ENCODE assay signal across 16 cellular contexts in genomic region chr6:33747823-33748222, GRCh38. TPM values are rescaled to one million over a fixed set of nuclear protein-coding genes. Genes with fewer than 3 reads are reported as not detected.
DNase-seq lines count a peak whose midpoint lies in the region; ATAC-seq and TF ChIP-seq lines count a peak whose summit lies in the region.
"Had no signal": no experiment of that assay in that cellular context is flagged by ENCODE, and none has a peak within 500 bp of the region (broad histone marks: within the 10 kb centered on the region; RNA-seq: fewer than 3 reads in every experiment).

No MANE protein-coding gene starts in this region.

- H3K27me3 Mint-ChIP-seq in glutamatergic neuron (ENCODE audit: unreplicated experiment) = peaks cover 16% of the 10 kb centered on the region
- peaks cover 21% of the 10 kb centered on the region for H3K27me3 Mint-ChIP-seq in progenitor cell of endocrine pancreas

- no peaks in the 10 kb centered on the region for H3K27me3 ChIP-seq in left ventricle myocardium inferior (ENCODE audit: low read depth)
- H3K27me3 ChIP-seq in transverse colon = no peaks in the 10 kb centered on the region
- H3K27me3 ChIP-seq: Peyer's patch had no signal

- no peak for TF ChIP-seq POLR2A in transverse colon (IDR thresholded peaks at IDR 0.05)

- H3K4me3 ChIP-seq in left ventricle myocardium inferior = no peak overlapping the region
- H3K4me3 ChIP-seq in transverse colon = no peak overlapping the region
- H3K4me3 ChIP-seq: Peyer's patch had no signal

- H3K27ac Mint-ChIP-seq in glutamatergic neuron (ENCODE audit: unreplicated experiment) (no peak overlapping the region), progenitor cell of endocrine pancreas (peak overlapping the region; percentile 46)

- peaks cover 36% of the 10 kb centered on the region for H3K4me1 ChIP-seq in left ventricle myocardium inferior
- H3K4me1 ChIP-seq in transverse colon = peaks cover 20 to 54% (median 36%) of the 10 kb centered on the region in 4 donors

- H3K36me3 Mint-ChIP-seq in glutamatergic neuron (ENCODE audit: unreplicated experiment) = no peaks in the 10 kb centered on the region
- no peaks in the 10 kb centered on the region for H3K36me3 Mint-ChIP-seq in progenitor cell of endocrine pancreas (ENCODE audit: insufficient read depth)

- TF ChIP-seq EP300 in transverse colon (IDR thresholded peaks at IDR 0.05; ENCODE audit: low read depth) = no peak

- intact Hi-C loops in left ventricle myocardium inferior (cut with micrococcal nuclease) (no loop called here), left cardiac atrium (cut with DNase I) (no loop called here), transverse colon (cut with DNase I; ENCODE audit: low total_unique reads) (loop anchor here (10.0 kb wide), 1 partner anchor 407 kb away; no protein-coding TSS in a partner anchor)

- H3K4me3 Mint-ChIP-seq in glutamatergic neuron (ENCODE audit: unreplicated experiment) (peak overlapping the region; percentile 8), progenitor cell of endocrine pancreas (ENCODE audit: low read depth) (no peak overlapping the region)

- no peaks in the 10 kb centered on the region for H3K9me3 ChIP-seq in left ventricle myocardium inferior (replicated peaks)
- H3K9me3 ChIP-seq in transverse colon = no peaks in the 10 kb centered on the region
- H3K9me3 ChIP-seq: Peyer's patch had no signal

- H3K9me3 Mint-ChIP-seq in glutamatergic neuron (ENCODE audit: unreplicated experiment) (peaks cover 10% of the 10 kb centered on the region), progenitor cell of endocrine pancreas (ENCODE audit: low read depth) (no peaks in the 10 kb centered on the region)

- DNase-seq in left ventricle myocardium inferior = no peak
- DNase-seq in left cardiac atrium = no peak
- no peak for DNase-seq in glutamatergic neuron
- no peak for DNase-seq in progenitor cell of endocrine pancreas (ENCODE audit: low spot score, unreplicated experiment)
- DNase-seq in transverse colon = no peak
- no peak for DNase-seq in stimulated activated CD4-positive, alpha-beta T cell treated with anti-CD3 and anti-CD28 coated beads, Interleukin-4, amount 100 ng/mL, for 24 hours
- no peak for DNase-seq in GM20000 (ENCODE audit: low spot score)
- DNase-seq in middle frontal gyrus (ENCODE audit: extremely low spot score, low spot score) = no peak
- DNase-seq: 8988T, C1 segment of cervical spinal cord, HCEC 1CT, NCI-H187 treated with DMSO at 0.1 percent for 48 hours, NCI-H2171, NCI-H446 treated with DMSO at 0.1 percent for 48 hours, Peyer's patch had no signal

- WGBS in transverse colon (ENCODE audit: low coverage in 1 of 2), 2 donors = 80 to 100% methylated on average over 2 to 5 of the region's 5 CpGs

- in situ Hi-C loops in transverse colon (cut with MboI; ENCODE audit: low pct_ligation_motif_present in 1 of 4, low pct_unique_long_range_greater_than_20kb in 1 of 4, low sequenced_read_pairs in 3 of 4) = no loop called here

- H3K36me3 ChIP-seq in left ventricle myocardium inferior (no peaks in the 10 kb centered on the region), transverse colon (no peaks in the 10 kb centered on the region)
- H3K36me3 ChIP-seq: Peyer's patch had no signal

- peak overlapping the region; percentile 95 for H3K27ac ChIP-seq in left ventricle myocardium inferior (replicated peaks)
- H3K27ac ChIP-seq in transverse colon = peak overlapping the region in 3 of 4 donors; percentile 79 to 85 (median 83)
- H3K27ac ChIP-seq: KMS-11 had no signal

- TF ChIP-seq CTCF in left ventricle myocardium inferior (IDR thresholded peaks at IDR 0.05; ENCODE audit: borderline replicate concordance) (no peak), glutamatergic neuron (IDR thresholded peaks at IDR 0.05; ENCODE audit: partially characterized antibody, unreplicated experiment) (no peak), progenitor cell of endocrine pancreas (IDR thresholded peaks at IDR 0.05; ENCODE audit: unreplicated experiment) (no peak), transverse colon (IDR thresholded peaks at IDR 0.05) (no peak), GM20000 (IDR thresholded peaks at IDR 0.05; ENCODE audit: extremely low read depth, missing control alignments) (no peak)

- H3K4me1 Mint-ChIP-seq in glutamatergic neuron (ENCODE audit: low read depth, unreplicated experiment) = peaks cover 60% of the 10 kb centered on the region
- H3K4me1 Mint-ChIP-seq in progenitor cell of endocrine pancreas (ENCODE audit: low read depth) = peaks cover 20% of the 10 kb centered on the region

- ATAC-seq in left cardiac atrium = no peak

RNA-seq across cellular contexts. Expression of gene IP6K3, which starts 1.1 kb away (rescaled TPM):
- 42.0 TPM for total RNA-seq in left ventricle myocardium inferior
- 10 to 100 TPM; 23.8 to 29.4 TPM for total RNA-seq in left cardiac atrium
- total RNA-seq in glutamatergic neuron (ENCODE audit: unreplicated experiment) = 2.7 TPM
- 0.14 and 0.29 TPM in 2 replicates for total RNA-seq in progenitor cell of endocrine pancreas
- total RNA-seq in transverse colon = 1 to 10 TPM in 2 of 4 donors, under 1 TPM in 1, not detected in 1; 1.00 to 2.9 (median 1.9) TPM

RNA-seq across cellular contexts. Expression of gene UQCC2, which starts 36.3 kb away (rescaled TPM):
- total RNA-seq in left ventricle myocardium inferior (199 TPM), left cardiac atrium (100 to 1,000 TPM; 183 to 203 TPM), glutamatergic neuron (ENCODE audit: unreplicated experiment) (48.7 TPM), progenitor cell of endocrine pancreas (97.2 and 99.4 TPM in 2 replicates), transverse colon (10 to 100 TPM in 1 of 4 donors, 1 to 10 TPM in 3; 2.8 to 17.6 (median 8.8) TPM)

RNA-seq across cellular contexts. Expression of gene LEMD2, which starts 41.1 kb away (rescaled TPM):
- total RNA-seq in left ventricle myocardium inferior (22.2 TPM), left cardiac atrium (10 to 100 TPM; 26.0 to 33.7 TPM), glutamatergic neuron (ENCODE audit: unreplicated experiment) (82.4 TPM), progenitor cell of endocrine pancreas (69.9 and 73.6 TPM in 2 replicates), transverse colon (100 to 1,000 TPM in 2 of 4 donors, 10 to 100 TPM in 2; 57.3 to 159 (median 112) TPM)

RNA-seq across cellular contexts. Expression of gene MLN, which starts 56.0 kb away (rescaled TPM):
- total RNA-seq in left ventricle myocardium inferior (not detected), left cardiac atrium (not detected), glutamatergic neuron (ENCODE audit: unreplicated experiment) (not detected), progenitor cell of endocrine pancreas (not detected in 2 replicates), transverse colon (not detected)
- total RNA-seq: Peyer's patch had no signal
